ENCODE assay signal across 2 cellular contexts in the genomic region with DNA sequence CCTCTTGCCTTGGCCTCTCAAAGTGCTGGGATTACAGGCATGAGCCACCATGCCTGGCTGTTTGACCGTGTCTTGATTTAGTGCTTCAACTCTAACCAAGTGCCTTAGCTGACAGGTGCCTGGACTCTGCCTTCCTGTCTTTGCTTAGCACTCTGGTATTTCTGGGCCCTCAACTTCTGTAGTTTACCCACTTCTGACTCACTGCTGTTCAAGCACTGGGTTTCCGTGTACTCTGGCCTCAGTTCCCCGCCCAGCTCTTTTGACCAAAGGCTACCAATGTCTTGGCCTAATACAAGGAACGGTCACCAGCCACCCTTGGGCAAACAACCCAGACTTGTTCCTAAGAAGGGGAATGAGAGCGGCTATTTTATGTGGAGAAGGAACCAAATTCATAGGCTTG.
TF ChIP-seq lines count a peak whose summit lies in the region.

No MANE protein-coding gene starts in this region.

TF ChIP-seq in HepG2, 621 proteins besides CTCF, POLR2A, EP300 and RAD21 (continued from another document and continues in another):
- no peak for TF ChIP-seq ZNF431 (CRISPR knock-in tag; IDR thresholded peaks at IDR 0.05; ENCODE audit: borderline replicate concordance, low read depth)
- TF ChIP-seq ZNF282 (IDR thresholded peaks at IDR 0.05; ENCODE audit: partially characterized antibody) = no peak
- no peak for TF ChIP-seq ZNF7 (CRISPR knock-in tag; IDR thresholded peaks at IDR 0.05)
- no peak for TF ChIP-seq FOXP1 (IDR thresholded peaks at IDR 0.05)
- peak; percentile 68; the same call in 1 of the 2 replicates for TF ChIP-seq FOXP1 (CRISPR knock-in tag; IDR thresholded peaks at IDR 0.05)
- TF ChIP-seq PPARG (CRISPR knock-in tag; conservative IDR thresholded peaks at IDR 0.05) = peak; percentile 81
- no peak for TF ChIP-seq NFRKB (IDR thresholded peaks at IDR 0.05)
- TF ChIP-seq, protein P1, sequence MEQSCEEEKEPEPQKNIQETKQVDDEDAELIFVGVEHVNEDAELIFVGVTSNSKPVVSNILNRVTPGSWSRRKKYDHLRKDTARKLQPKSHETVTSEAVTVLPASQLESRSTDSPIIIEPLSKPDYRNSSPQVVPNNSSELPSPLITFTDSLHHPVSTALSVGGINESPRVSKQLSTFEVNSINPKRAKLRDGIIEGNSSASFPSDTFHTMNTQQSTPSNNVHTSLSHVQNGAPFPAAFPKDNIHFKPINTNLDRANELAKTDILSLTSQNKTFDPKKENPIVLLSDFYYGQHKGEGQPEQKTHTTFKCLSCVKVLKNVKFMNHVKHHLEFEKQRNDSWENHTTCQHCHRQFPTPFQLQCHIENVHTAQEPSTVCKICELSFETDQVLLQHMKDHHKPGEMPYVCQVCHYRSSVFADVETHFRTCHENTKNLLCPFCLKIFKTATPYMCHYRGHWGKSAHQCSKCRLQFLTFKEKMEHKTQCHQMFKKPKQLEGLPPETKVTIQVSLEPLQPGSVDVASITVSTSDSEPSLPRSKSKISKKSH (CRISPR knock-in tag; IDR thresholded peaks at IDR 0.05; ENCODE audit: borderline replicate concordance) = no peak
- TF ChIP-seq POLR2AphosphoS5 (IDR thresholded peaks at IDR 0.05; ENCODE audit: low read depth, low read length) = no peak
- no peak for TF ChIP-seq GZF1 (CRISPR knock-in tag; IDR thresholded peaks at IDR 0.05)
- TF ChIP-seq ZNF274 (CRISPR knock-in tag; IDR thresholded peaks at IDR 0.05) = no peak
- TF ChIP-seq CHD4 (IDR thresholded peaks at IDR 0.05; ENCODE audit: borderline replicate concordance, low read length) = no peak
- TF ChIP-seq ZNF569 (CRISPR knock-in tag; IDR thresholded peaks at IDR 0.05; ENCODE audit: borderline replicate concordance) = no peak
- no peak for TF ChIP-seq TAF15 (IDR thresholded peaks at IDR 0.05; ENCODE audit: low read depth, low read length, poor library complexity, severe bottlenecking)
- TF ChIP-seq PHF5A (CRISPR knock-in tag; IDR thresholded peaks at IDR 0.05; ENCODE audit: low read depth, unreplicated experiment) = no peak
- TF ChIP-seq, protein P2, sequence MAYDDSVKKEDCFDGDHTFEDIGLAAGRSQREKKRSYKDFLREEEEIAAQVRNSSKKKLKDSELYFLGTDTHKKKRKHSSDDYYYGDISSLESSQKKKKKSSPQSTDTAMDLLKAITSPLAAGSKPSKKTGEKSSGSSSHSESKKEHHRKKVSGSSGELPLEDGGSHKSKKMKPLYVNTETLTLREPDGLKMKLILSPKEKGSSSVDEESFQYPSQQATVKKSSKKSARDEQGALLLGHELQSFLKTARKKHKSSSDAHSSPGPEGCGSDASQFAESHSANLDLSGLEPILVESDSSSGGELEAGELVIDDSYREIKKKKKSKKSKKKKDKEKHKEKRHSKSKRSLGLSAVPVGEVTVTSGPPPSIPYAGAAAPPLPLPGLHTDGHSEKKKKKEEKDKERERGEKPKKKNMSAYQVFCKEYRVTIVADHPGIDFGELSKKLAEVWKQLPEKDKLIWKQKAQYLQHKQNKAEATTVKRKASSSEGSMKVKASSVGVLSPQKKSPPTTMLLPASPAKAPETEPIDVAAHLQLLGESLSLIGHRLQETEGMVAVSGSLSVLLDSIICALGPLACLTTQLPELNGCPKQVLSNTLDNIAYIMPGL (CRISPR knock-in tag; IDR thresholded peaks at IDR 0.05; ENCODE audit: borderline replicate concordance in 1 of 2, low read depth in 1 of 2) = no peak
- TF ChIP-seq ZMYM3 (CRISPR knock-in tag; IDR thresholded peaks at IDR 0.05) = no peak
- peak; percentile 24; the same call in 1 of the 2 replicates for TF ChIP-seq YEATS2 (CRISPR knock-in tag; IDR thresholded peaks at IDR 0.05; ENCODE audit: borderline replicate concordance)
- no peak for TF ChIP-seq ZNF839 (CRISPR knock-in tag; IDR thresholded peaks at IDR 0.05; ENCODE audit: borderline replicate concordance)
- TF ChIP-seq CREB1 (IDR thresholded peaks at IDR 0.05) = no peak
- peak; percentile 44; the same call in 1 of the 2 replicates for TF ChIP-seq CREB1 (CRISPR knock-in tag; IDR thresholded peaks at IDR 0.05)
- no peak for TF ChIP-seq KDM4B (CRISPR knock-in tag; IDR thresholded peaks at IDR 0.05)
- no peak for TF ChIP-seq GTF2F1 (IDR thresholded peaks at IDR 0.05; ENCODE audit: low read length)
- TF ChIP-seq HES4 (CRISPR knock-in tag; IDR thresholded peaks at IDR 0.05; ENCODE audit: borderline replicate concordance) = no peak
- TF ChIP-seq CCAR2 (optimal IDR thresholded peaks at IDR 0.05; ENCODE audit: low read depth, low read length) = no peak
- TF ChIP-seq TCF12 (IDR thresholded peaks at IDR 0.05) = no peak
- 0 out of 2 replicates have a peak, but pooled peaks have one; percentile 53 for TF ChIP-seq TCF12 (CRISPR knock-in tag; IDR thresholded peaks at IDR 0.05)
- TF ChIP-seq SALL1 (CRISPR knock-in tag; IDR thresholded peaks at IDR 0.05) = peak; percentile 75
- 0 out of 2 replicates have a peak, but pooled peaks have one; percentile 27 for TF ChIP-seq ONECUT2 (CRISPR knock-in tag; IDR thresholded peaks at IDR 0.05)
- no peak for TF ChIP-seq ZNF224 (CRISPR knock-in tag; IDR thresholded peaks at IDR 0.05)
- TF ChIP-seq ZFP41 (CRISPR knock-in tag; IDR thresholded peaks at IDR 0.05; ENCODE audit: borderline replicate concordance) = no peak
- TF ChIP-seq ZKSCAN1 (IDR thresholded peaks at IDR 0.05; ENCODE audit: low read length) = no peak
- no peak for TF ChIP-seq ZNF879 (CRISPR knock-in tag; IDR thresholded peaks at IDR 0.05)
- TF ChIP-seq ARNT (IDR thresholded peaks at IDR 0.05) = no peak
- TF ChIP-seq, protein P3, sequence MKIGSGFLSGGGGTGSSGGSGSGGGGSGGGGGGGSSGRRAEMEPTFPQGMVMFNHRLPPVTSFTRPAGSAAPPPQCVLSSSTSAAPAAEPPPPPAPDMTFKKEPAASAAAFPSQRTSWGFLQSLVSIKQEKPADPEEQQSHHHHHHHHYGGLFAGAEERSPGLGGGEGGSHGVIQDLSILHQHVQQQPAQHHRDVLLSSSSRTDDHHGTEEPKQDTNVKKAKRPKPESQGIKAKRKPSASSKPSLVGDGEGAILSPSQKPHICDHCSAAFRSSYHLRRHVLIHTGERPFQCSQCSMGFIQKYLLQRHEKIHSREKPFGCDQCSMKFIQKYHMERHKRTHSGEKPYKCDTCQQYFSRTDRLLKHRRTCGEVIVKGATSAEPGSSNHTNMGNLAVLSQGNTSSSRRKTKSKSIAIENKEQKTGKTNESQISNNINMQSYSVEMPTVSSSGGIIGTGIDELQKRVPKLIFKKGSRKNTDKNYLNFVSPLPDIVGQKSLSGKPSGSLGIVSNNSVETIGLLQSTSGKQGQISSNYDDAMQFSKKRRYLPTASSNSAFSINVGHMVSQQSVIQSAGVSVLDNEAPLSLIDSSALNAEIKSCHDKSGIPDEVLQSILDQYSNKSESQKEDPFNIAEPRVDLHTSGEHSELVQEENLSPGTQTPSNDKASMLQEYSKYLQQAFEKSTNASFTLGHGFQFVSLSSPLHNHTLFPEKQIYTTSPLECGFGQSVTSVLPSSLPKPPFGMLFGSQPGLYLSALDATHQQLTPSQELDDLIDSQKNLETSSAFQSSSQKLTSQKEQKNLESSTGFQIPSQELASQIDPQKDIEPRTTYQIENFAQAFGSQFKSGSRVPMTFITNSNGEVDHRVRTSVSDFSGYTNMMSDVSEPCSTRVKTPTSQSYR (CRISPR knock-in tag; IDR thresholded peaks at IDR 0.05; ENCODE audit: borderline replicate concordance) = no peak

TF ChIP-seq in SK-N-SH treated with all-trans-retinoic acid at 6 μM for 48 hours, 23 proteins besides CTCF, POLR2A, EP300 and RAD21 (continued from another document):
- TF ChIP-seq, protein P4, sequence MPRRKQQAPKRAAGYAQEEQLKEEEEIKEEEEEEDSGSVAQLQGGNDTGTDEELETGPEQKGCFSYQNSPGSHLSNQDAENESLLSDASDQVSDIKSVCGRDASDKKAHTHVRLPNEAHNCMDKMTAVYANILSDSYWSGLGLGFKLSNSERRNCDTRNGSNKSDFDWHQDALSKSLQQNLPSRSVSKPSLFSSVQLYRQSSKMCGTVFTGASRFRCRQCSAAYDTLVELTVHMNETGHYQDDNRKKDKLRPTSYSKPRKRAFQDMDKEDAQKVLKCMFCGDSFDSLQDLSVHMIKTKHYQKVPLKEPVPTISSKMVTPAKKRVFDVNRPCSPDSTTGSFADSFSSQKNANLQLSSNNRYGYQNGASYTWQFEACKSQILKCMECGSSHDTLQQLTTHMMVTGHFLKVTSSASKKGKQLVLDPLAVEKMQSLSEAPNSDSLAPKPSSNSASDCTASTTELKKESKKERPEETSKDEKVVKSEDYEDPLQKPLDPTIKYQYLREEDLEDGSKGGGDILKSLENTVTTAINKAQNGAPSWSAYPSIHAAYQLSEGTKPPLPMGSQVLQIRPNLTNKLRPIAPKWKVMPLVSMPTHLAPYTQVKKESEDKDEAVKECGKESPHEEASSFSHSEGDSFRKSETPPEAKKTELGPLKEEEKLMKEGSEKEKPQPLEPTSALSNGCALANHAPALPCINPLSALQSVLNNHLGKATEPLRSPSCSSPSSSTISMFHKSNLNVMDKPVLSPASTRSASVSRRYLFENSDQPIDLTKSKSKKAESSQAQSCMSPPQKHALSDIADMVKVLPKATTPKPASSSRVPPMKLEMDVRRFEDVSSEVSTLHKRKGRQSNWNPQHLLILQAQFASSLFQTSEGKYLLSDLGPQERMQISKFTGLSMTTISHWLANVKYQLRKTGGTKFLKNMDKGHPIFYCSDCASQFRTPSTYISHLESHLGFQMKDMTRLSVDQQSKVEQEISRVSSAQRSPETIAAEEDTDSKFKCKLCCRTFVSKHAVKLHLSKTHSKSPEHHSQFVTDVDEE (CRISPR knock-in tag; IDR thresholded peaks at IDR 0.05) = no peak
- TF ChIP-seq OSR1 (CRISPR knock-in tag; IDR thresholded peaks at IDR 0.05) = no peak
- TF ChIP-seq, protein P5, sequence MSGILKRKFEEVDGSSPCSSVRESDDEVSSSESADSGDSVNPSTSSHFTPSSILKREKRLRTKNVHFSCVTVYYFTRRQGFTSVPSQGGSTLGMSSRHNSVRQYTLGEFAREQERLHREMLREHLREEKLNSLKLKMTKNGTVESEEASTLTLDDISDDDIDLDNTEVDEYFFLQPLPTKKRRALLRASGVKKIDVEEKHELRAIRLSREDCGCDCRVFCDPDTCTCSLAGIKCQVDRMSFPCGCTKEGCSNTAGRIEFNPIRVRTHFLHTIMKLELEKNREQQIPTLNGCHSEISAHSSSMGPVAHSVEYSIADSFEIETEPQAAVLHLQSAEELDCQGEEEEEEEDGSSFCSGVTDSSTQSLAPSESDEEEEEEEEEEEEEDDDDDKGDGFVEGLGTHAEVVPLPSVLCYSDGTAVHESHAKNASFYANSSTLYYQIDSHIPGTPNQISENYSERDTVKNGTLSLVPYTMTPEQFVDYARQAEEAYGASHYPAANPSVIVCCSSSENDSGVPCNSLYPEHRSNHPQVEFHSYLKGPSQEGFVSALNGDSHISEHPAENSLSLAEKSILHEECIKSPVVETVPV (CRISPR knock-in tag; IDR thresholded peaks at IDR 0.05) = no peak
- TF ChIP-seq BACH2 (CRISPR knock-in tag; IDR thresholded peaks at IDR 0.05; ENCODE audit: borderline replicate concordance) = no peak
TF ChIP-seq in SK-N-SH treated with all-trans-retinoic acid at 6 μM for 48 hours: peak in this region for 0.
